ENCODE assay signal across 10 cellular contexts in the genomic region with DNA sequence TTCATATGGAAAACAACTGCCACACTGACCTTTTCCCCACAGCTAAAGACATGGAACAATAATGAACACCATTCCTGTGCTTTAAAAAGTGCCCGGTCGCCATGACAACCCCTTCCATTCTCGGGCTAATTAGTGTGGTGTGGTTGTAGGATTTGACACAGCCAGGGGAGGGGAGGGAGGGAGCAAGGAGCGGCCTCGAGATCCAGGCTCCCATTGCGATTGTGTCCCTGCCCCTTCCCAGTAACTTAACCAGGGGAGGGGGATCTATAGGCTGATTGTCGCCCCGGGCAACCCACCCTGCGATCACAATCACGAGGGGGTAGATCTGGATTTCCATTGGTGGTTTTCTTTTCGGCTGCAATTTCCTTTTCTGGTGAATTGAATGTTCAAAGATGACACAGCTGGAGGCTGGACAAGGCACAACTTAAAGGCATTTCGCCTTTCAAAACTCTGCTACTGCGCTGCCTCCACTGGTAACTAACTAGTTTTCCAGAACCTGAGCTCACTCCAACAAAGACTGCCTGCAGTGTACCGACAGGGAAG.
DNase-seq lines count a peak whose midpoint lies in the region; ATAC-seq and TF ChIP-seq lines count a peak whose summit lies in the region.
"Had no signal": no experiment of that assay in that cellular context is flagged by ENCODE, and none has a peak within 500 bp of the region (broad histone marks: within the 10 kb centered on the region; RNA-seq: fewer than 3 reads in every experiment).

No MANE protein-coding gene starts in this region.

- H3K9me3 ChIP-seq in BE2C (no peaks in the 10 kb centered on the region), neural progenitor cell (ENCODE audit: low read depth) (no peaks in the 10 kb centered on the region)

- H3K27ac Mint-ChIP-seq in neural progenitor cell, result peak overlapping the region; percentile 100

- peak overlapping the region; percentile 96 for H3K27ac ChIP-seq in neural progenitor cell

- TF ChIP-seq CTCF in BE2C (IDR thresholded peaks at IDR 0.05; ENCODE audit: low read depth, low read length), result 0 out of 2 replicates have a peak, but pooled peaks have one; percentile 7
- TF ChIP-seq CTCF in fibroblast of pulmonary artery (IDR thresholded peaks at IDR 0.05; ENCODE audit: low read length, missing control alignments), result peak; percentile 5
- TF ChIP-seq CTCF in neural progenitor cell (IDR thresholded peaks at IDR 0.05), result no peak

- peak overlapping the region; percentile 48 for H3K4me3 ChIP-seq in BE2C (ENCODE audit: low read depth, low read length)
- H3K4me3 ChIP-seq in fibroblast of pulmonary artery (replicated peaks; ENCODE audit: low read depth, low read length), result peak overlapping the region; percentile 31
- H3K4me3 ChIP-seq in neural progenitor cell, result peak overlapping the region; percentile 67

- H3K4me3 Mint-ChIP-seq in neural progenitor cell, result peak overlapping the region; percentile 89

- H3K9ac ChIP-seq in neural progenitor cell, result no peak overlapping the region

- H3K4me2 ChIP-seq in neural progenitor cell, result peak overlapping the region; percentile 97

- peaks cover 2% of the 10 kb centered on the region; the same call in 1 of the 2 replicates for H3K27me3 ChIP-seq in BE2C
- H3K27me3 ChIP-seq in neural progenitor cell, result no peaks in the 10 kb centered on the region

- peaks cover 5% of the 10 kb centered on the region for H3K27me3 Mint-ChIP-seq in neural progenitor cell (ENCODE audit: insufficient read depth, low read depth)

- H4K20me1 ChIP-seq in neural progenitor cell (ENCODE audit: low read depth), result no peaks in the 10 kb centered on the region

- H3K9me3 Mint-ChIP-seq in neural progenitor cell, result peaks cover 5% of the 10 kb centered on the region

- H3K79me2 ChIP-seq in neural progenitor cell (ENCODE audit: low read depth), result peaks cover 79% of the 10 kb centered on the region

- DNase-seq in BE2C (peak; percentile 26), NCI-H748 treated with DMSO at 0.1 percent for 48 hours (lab: John Stamatoyannopoulos, UW) (peak; percentile 99), fibroblast of pulmonary artery (ENCODE audit: low read depth) (peak; percentile 58), neural progenitor cell (ENCODE audit: low spot score) (peak; percentile 96), HT-29 (ENCODE audit: low spot score) (no peak), T1000 (lab: John Stamatoyannopoulos, UW) (no peak), NCI-H1694 treated with DMSO at 0.1 percent for 48 hours (lab: John Stamatoyannopoulos, UW) (no peak)
- DNase-seq: DMS153; stimulated activated CD8-positive, alpha-beta memory T cell treated with anti-CD3 and anti-CD28 coated beads, Interleukin-4, amount 100 ng/mL, for 48 hours had no signal

- ATAC-seq in HG02678 (IDR thresholded peaks at IDR 0.05; ENCODE audit: unreplicated experiment), result no peak

- peaks cover 50% of the 10 kb centered on the region for H3F3A ChIP-seq in neural progenitor cell (ENCODE audit: low read depth)

- peaks cover 58% of the 10 kb centered on the region for H3K4me1 Mint-ChIP-seq in neural progenitor cell

- peak overlapping the region; percentile 26 for H2AFZ ChIP-seq in neural progenitor cell (replicated peaks)

- H3K36me3 ChIP-seq in BE2C (no peaks in the 10 kb centered on the region), neural progenitor cell (peaks cover 11% of the 10 kb centered on the region)

- H3K4me1 ChIP-seq in BE2C (no peaks in the 10 kb centered on the region), neural progenitor cell (peaks cover 37% of the 10 kb centered on the region)

- peaks cover 40% of the 10 kb centered on the region for H3K36me3 Mint-ChIP-seq in neural progenitor cell

Comparison
In these comparisons a context has a peak if more than half of its experiments do, and no peak if none do; other contexts are left out.
1. DNase-seq: peak in BE2C (single experiment), NCI-H748 treated with DMSO at 0.1 percent for 48 hours (single experiment), fibroblast of pulmonary artery (single experiment) and neural progenitor cell (single experiment); none in HT-29 (single experiment), T1000 (single experiment) and NCI-H1694 treated with DMSO at 0.1 percent for 48 hours (single experiment).
2. Peak in every context shown above with its lines, with median percentiles within 50 percentile points of each other: H3K4me3 ChIP-seq.